Comparison of ENCODE assay signal across 1 cellular context in the genomic region with DNA sequence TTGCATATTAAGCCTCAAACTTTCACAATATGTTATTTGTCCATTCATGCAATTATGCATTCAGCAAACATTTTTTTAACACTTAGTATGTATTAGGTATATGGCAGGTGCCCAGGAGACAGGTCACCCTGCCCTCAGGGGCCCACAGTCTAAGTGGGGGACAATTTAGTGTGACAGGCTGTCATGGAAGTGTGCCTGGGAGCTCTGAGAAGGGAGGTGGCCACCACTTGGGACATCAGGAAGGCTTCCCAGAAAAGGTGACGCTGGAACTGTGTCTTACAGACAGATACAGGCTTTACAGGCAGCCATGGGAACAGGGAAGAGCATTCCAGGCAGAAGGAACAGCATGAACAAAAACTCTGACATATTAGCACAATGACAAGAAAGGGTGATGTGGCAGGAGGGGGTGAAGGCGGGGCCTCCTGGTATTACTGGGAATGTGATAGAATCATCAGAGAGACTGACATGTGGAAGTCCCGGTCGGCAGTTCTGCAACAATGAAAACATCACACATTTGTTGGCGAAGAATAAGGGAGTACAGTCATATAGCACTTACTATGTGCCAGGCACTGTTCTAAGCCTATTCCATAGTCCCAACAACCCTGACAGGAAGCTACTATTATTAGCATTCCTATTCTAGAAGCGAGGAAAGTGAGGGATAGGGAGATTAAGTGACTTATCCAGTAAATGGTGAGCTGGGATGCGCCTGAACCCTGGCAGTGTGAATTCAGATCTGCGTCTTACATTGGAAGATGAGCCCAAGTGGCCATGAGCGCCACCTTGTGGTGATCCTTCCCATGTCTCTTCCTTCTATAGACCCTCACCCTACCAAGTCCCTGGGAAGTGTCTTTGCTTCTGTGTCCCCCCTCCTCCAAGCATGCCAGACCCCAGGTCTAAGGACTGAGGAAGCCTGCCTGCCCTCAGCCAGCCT.
TF ChIP-seq lines count a peak whose summit lies in the region.

No MANE protein-coding gene starts in this region.

TF ChIP-seq in GM23338, 12 proteins besides CTCF, POLR2A, EP300 and RAD21 (continued from another document):
- TF ChIP-seq, protein P1, sequence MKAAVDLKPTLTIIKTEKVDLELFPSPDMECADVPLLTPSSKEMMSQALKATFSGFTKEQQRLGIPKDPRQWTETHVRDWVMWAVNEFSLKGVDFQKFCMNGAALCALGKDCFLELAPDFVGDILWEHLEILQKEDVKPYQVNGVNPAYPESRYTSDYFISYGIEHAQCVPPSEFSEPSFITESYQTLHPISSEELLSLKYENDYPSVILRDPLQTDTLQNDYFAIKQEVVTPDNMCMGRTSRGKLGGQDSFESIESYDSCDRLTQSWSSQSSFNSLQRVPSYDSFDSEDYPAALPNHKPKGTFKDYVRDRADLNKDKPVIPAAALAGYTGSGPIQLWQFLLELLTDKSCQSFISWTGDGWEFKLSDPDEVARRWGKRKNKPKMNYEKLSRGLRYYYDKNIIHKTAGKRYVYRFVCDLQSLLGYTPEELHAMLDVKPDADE (IDR thresholded peaks at IDR 0.05), result no peak
- TF ChIP-seq JUNB (IDR thresholded peaks at IDR 0.05; ENCODE audit: unreplicated experiment) (no peak), EZH2phosphoT487 (IDR thresholded peaks at IDR 0.05; ENCODE audit: unreplicated experiment) (no peak), ZNF114 (CRISPR knock-in tag; IDR thresholded peaks at IDR 0.05) (no peak), STAT1 (IDR thresholded peaks at IDR 0.05; ENCODE audit: unreplicated experiment) (no peak), ZNF331 (CRISPR knock-in tag; IDR thresholded peaks at IDR 0.05; ENCODE audit: low read depth) (no peak)
- TF ChIP-seq, protein P2, sequence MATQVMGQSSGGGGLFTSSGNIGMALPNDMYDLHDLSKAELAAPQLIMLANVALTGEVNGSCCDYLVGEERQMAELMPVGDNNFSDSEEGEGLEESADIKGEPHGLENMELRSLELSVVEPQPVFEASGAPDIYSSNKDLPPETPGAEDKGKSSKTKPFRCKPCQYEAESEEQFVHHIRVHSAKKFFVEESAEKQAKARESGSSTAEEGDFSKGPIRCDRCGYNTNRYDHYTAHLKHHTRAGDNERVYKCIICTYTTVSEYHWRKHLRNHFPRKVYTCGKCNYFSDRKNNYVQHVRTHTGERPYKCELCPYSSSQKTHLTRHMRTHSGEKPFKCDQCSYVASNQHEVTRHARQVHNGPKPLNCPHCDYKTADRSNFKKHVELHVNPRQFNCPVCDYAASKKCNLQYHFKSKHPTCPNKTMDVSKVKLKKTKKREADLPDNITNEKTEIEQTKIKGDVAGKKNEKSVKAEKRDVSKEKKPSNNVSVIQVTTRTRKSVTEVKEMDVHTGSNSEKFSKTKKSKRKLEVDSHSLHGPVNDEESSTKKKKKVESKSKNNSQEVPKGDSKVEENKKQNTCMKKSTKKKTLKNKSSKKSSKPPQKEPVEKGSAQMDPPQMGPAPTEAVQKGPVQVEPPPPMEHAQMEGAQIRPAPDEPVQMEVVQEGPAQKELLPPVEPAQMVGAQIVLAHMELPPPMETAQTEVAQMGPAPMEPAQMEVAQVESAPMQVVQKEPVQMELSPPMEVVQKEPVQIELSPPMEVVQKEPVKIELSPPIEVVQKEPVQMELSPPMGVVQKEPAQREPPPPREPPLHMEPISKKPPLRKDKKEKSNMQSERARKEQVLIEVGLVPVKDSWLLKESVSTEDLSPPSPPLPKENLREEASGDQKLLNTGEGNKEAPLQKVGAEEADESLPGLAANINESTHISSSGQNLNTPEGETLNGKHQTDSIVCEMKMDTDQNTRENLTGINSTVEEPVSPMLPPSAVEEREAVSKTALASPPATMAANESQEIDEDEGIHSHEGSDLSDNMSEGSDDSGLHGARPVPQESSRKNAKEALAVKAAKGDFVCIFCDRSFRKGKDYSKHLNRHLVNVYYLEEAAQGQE (IDR thresholded peaks at IDR 0.05; ENCODE audit: unreplicated experiment), result no peak
